8 cellular contexts compared by ENCODE assay signal in the genomic region with DNA sequence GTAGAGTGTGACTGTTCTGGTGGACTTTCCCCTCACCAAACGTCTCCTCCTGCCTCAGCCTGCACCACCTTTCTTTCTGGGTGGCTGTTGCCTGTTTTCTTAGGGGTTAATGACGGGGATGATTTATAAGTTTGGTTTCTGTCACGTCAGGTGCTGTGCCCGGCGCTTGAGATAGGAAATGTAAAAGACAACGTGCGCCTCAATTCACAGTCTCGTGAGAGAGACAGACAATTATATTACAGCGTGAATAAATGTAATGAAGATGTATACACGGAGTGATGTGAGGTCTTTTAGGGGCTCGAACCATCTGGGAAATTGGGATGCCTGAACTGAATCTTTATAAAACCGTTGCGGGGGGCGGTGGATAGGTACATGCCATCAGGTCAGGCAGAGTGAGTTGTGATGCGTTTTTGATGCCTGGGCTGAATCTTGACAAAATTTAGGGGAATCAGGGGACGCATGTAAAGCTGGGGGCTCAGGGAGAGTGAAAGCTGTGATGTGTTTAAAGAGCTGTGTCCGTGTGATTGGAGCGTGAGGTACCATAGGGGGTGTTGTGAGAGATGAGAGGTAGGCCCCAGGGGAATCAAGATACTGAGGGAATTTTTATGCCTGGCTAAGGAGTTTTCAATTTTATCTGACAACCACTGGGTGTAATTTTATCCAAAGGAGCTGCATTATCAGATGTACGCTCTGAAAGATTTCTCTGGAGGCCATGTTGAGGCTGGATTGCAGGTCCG. TPM values are rescaled to one million over a fixed set of nuclear protein-coding genes. Genes with fewer than 3 reads are reported as not detected.
DNase-seq lines count a peak whose midpoint lies in the region; ATAC-seq, FAIRE-seq and TF ChIP-seq lines count a peak whose summit lies in the region.

No MANE protein-coding gene starts in this region.

- H3K27ac ChIP-seq in KMS-11 (peak overlapping the region; percentile 73), kidney (ENCODE audit: low read depth in 2 of 2, low read length in 2 of 2) (peak overlapping the region; percentile 94 to 95), thymus (ENCODE audit: low read depth) (peak overlapping the region; percentile 93)

- H3K4me1 ChIP-seq in KMS-11 (ENCODE audit: low read depth, poor library complexity, severe bottlenecking) (peaks cover 21% of the 10 kb centered on the region), kidney (ENCODE audit: control insufficient read depth in 1 of 2, insufficient read depth in 1 of 2, low read depth in 1 of 2, low read length in 2 of 2) (peaks cover 4 to 5% of the 10 kb centered on the region in 2 donors), thymus (ENCODE audit: control insufficient read depth, insufficient read depth, low read length) (peaks cover 4% of the 10 kb centered on the region)

- H3K27me3 ChIP-seq in KMS-11 (ENCODE audit: insufficient read depth, low read depth), result no peaks in the 10 kb centered on the region
- H3K27me3 ChIP-seq in thymus (ENCODE audit: control insufficient read depth, insufficient read depth), result no peaks in the 10 kb centered on the region

- peak overlapping the region; percentile 77 for H3K4me2 ChIP-seq in KMS-11

- peak; percentile 35 for DNase-seq in NCI-H1694 treated with DMSO at 0.1 percent for 48 hours (lab: John Stamatoyannopoulos, UW)
- DNase-seq in NCI-H1694 (lab: John Stamatoyannopoulos, UW), result no peak
- DNase-seq in amniotic stem cell (lab: John Stamatoyannopoulos, UW), result peak; percentile 2
- DNase-seq in kidney, result no peak
- no peak for DNase-seq in CD1c-positive myeloid dendritic cell (ENCODE audit: extremely low spot score)

- WGBS in thymus, result 9% methylated on average over 20 of the region's 20 CpGs

- peaks cover 45% of the 10 kb centered on the region for H3K79me2 ChIP-seq in KMS-11 (ENCODE audit: insufficient read depth, low read depth)

- H2AFZ ChIP-seq in KMS-11 (ENCODE audit: low read depth), result peak overlapping the region; percentile 80

- TF ChIP-seq CTCF in KMS-11 (conservative IDR thresholded peaks at IDR 0.05; ENCODE audit: low read depth, low read length) (no peak), kidney (IDR thresholded peaks at IDR 0.05; ENCODE audit: borderline replicate concordance, extremely low read depth, insufficient read depth) (no peak)

- H3K9ac ChIP-seq in KMS-11, result peak overlapping the region; percentile 73
- H3K9ac ChIP-seq in kidney (ENCODE audit: low read length in 2 of 2), result peak overlapping the region; percentile 83 to 91

- ATAC-seq in HG02870 (IDR thresholded peaks at IDR 0.05; ENCODE audit: unreplicated experiment), result no peak

- H3K4me3 ChIP-seq in KMS-11 (IDR thresholded peaks at IDR 0.05; ENCODE audit: insufficient read depth, low read depth, low read length) (peak overlapping the region; percentile 98), kidney (ENCODE audit: low read length in 2 of 2) (peak overlapping the region; percentile 95 to 98), thymus (ENCODE audit: low read length) (peak overlapping the region; percentile 68)

- H4K20me1 ChIP-seq in KMS-11 (ENCODE audit: insufficient read depth), result no peaks in the 10 kb centered on the region

- intact Hi-C loops in kidney (cut with DNase I), result no loop called here

- no peaks in the 10 kb centered on the region for H3K36me3 ChIP-seq in KMS-11 (ENCODE audit: insufficient read depth)
- no peaks in the 10 kb centered on the region for H3K36me3 ChIP-seq in kidney (ENCODE audit: control insufficient read depth in 1 of 2, insufficient read depth in 2 of 2, low read length in 2 of 2)
- peaks cover 3% of the 10 kb centered on the region for H3K36me3 ChIP-seq in thymus (ENCODE audit: control insufficient read depth, insufficient read depth)

- no peak for FAIRE-seq in kidney (lab: Jason Lieb, UNC)

- H3K9me3 ChIP-seq in kidney (ENCODE audit: control insufficient read depth in 1 of 2, low read length in 2 of 2) (no peaks in the 10 kb centered on the region), thymus (ENCODE audit: control insufficient read depth) (no peaks in the 10 kb centered on the region)

RNA-seq across cellular contexts. Expression of gene TIPRL, which starts 0.8 kb away (rescaled TPM):
- 26.3 TPM for total RNA-seq in kidney
- polyA plus RNA-seq in kidney (ENCODE audit: insufficient read depth, low read depth, low replicate concordance) (20.7 TPM), thymus (29.5 TPM)

RNA-seq across cellular contexts. Expression of gene GPR161, which starts 42.8 kb away (rescaled TPM):
- total RNA-seq in kidney, result 4.2 TPM
- polyA plus RNA-seq in kidney (ENCODE audit: insufficient read depth, low read depth, low replicate concordance) (1.4 TPM), thymus (1.6 TPM)

RNA-seq across cellular contexts. Expression of gene SFT2D2, which starts 46.2 kb away (rescaled TPM):
- total RNA-seq in kidney, result 89.3 TPM
- polyA plus RNA-seq in kidney (ENCODE audit: insufficient read depth, low read depth, low replicate concordance) (7.4 TPM), thymus (11.0 TPM)

Comparison
In these comparisons a context has a peak if more than half of its experiments do, and no peak if none do; other contexts are left out.
1. DNase-seq: peak in NCI-H1694 treated with DMSO at 0.1 percent for 48 hours (single experiment) and amniotic stem cell (single experiment); none in NCI-H1694 (single experiment), kidney (single experiment) and CD1c-positive myeloid dendritic cell (single experiment).
2. Peak in every context shown above with its lines, with median percentiles within 50 percentile points of each other: H3K27ac ChIP-seq and H3K4me3 ChIP-seq.